ENCODE assay signal across 21 cellular contexts in the genomic region with DNA sequence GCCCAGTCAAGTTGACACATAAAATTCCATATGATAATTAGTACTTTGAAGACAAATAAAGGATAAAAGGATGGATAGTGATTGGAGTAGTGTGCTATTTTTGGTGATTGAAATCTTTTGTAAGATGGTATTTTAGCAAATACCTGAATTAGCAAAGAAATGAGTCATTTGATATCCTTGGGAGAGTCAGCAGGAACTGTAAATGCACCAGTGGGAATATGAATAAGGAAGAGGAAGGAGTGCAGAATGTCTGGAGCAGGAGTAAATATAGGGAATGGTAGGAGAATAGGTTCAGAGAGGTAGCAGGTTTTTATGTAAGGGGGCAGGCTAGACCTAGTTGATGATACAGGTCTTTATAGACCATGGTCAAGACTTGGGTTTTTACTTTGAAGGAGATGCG.
DNase-seq lines count a peak whose midpoint lies in the region; ATAC-seq, FAIRE-seq and TF ChIP-seq lines count a peak whose summit lies in the region.
"Had no signal": no experiment of that assay in that cellular context is flagged by ENCODE, and none has a peak within 500 bp of the region (broad histone marks: within the 10 kb centered on the region; RNA-seq: fewer than 3 reads in every experiment).

No MANE protein-coding gene starts in this region.

- H4K8ac ChIP-seq in IMR-90 (ENCODE audit: low read depth in 2 of 2, low read length in 2 of 2), result no peak overlapping the region

- H3K9me3 ChIP-seq in IMR-90 (ENCODE audit: control insufficient read depth, insufficient read depth, low read length), result no peaks in the 10 kb centered on the region
- H3K9me3 ChIP-seq in osteoblast (ENCODE audit: low read depth, low read length), result no peaks in the 10 kb centered on the region
- peaks cover 0 to 10% (median 6%) of the 10 kb centered on the region in 8 donors for H3K9me3 ChIP-seq in spleen
- H3K9me3 ChIP-seq: A549, Peyer's patch, SK-N-SH had no signal

- no TSS peak for BruUV-seq in IMR-90 (replicated peaks; lab: Mats Ljungman, UMichigan)

- no peak overlapping the region for H4K5ac ChIP-seq in IMR-90 (ENCODE audit: low read depth, low read length)

- no peak overlapping the region for H3K27ac Mint-ChIP-seq in CD14-positive monocyte
- H3K27ac Mint-ChIP-seq: HFFc6, IgD-negative memory B cell had no signal

- H4K91ac ChIP-seq in IMR-90 (ENCODE audit: insufficient read depth, low read depth, low read length), result no peak overlapping the region

- 0 out of 2 replicates have a peak overlapping the region, but pooled peaks have one; percentile 5 for H3K56ac ChIP-seq in IMR-90 (ENCODE audit: extremely low read depth, insufficient read depth, low read length)

- no peak for TF ChIP-seq RAD21 in IMR-90 (IDR thresholded peaks at IDR 0.05; ENCODE audit: low read length)

- TF ChIP-seq CTCF in IMR-90 (conservative IDR thresholded peaks at IDR 0.05; ENCODE audit: low read depth, low read length), result no peak
- no peak for TF ChIP-seq CTCF in bronchial epithelial cell (IDR thresholded peaks at IDR 0.05; ENCODE audit: insufficient read depth, low read length, severe bottlenecking)
- no peak for TF ChIP-seq CTCF in osteoblast (IDR thresholded peaks at IDR 0.05; ENCODE audit: extremely low read depth, low read depth, low read length)
- no peak for TF ChIP-seq CTCF in spleen (IDR thresholded peaks at IDR 0.05 in 8 of 11, conservative IDR thresholded peaks at IDR 0.05 in 3 of 11)
- TF ChIP-seq CTCF in CD14-positive monocyte (IDR thresholded peaks at IDR 0.05), result no peak

- peaks cover 5 to 14% of the 10 kb centered on the region in 2 experiments for H3K79me1 ChIP-seq in IMR-90 (ENCODE audit: low read depth in 1 of 2, low read length in 2 of 2)

- H3K36me3 ChIP-seq in IMR-90 (ENCODE audit: control insufficient read depth, insufficient read depth, low read length) (no peaks in the 10 kb centered on the region), bronchial epithelial cell (ENCODE audit: control insufficient read depth, insufficient read depth, low read length) (no peaks in the 10 kb centered on the region), osteoblast (ENCODE audit: insufficient read depth, low read length) (no peaks in the 10 kb centered on the region), spleen (no peaks in the 10 kb centered on the region)
- H3K36me3 ChIP-seq: Peyer's patch had no signal

- in situ Hi-C loops in IMR-90 (cut with MboI; ENCODE audit: low sequenced_read_pairs), result no loop called here

- H4K20me1 ChIP-seq in IMR-90 (ENCODE audit: insufficient read depth, low read length) (peaks cover 3% of the 10 kb centered on the region; the same call in 1 of the 2 replicates), osteoblast (ENCODE audit: insufficient read depth, low read length) (peaks cover 6% of the 10 kb centered on the region)

- H3K27me3 Mint-ChIP-seq in CD14-positive monocyte (ENCODE audit: low read depth in 3 of 3), result peaks cover 0 to 2% (median 0%) of the 10 kb centered on the region in 3 donors
- H3K27me3 Mint-ChIP-seq: IgD-negative memory B cell had no signal

- H3K27me3 ChIP-seq in IMR-90 (ENCODE audit: control insufficient read depth, insufficient read depth, low read length) (no peaks in the 10 kb centered on the region), bronchial epithelial cell (ENCODE audit: control insufficient read depth, insufficient read depth, low read length) (no peaks in the 10 kb centered on the region), osteoblast (ENCODE audit: insufficient read depth, low read length) (no peaks in the 10 kb centered on the region), spleen (replicated peaks in 1 of 7) (no peaks in the 10 kb centered on the region)
- H3K27me3 ChIP-seq: Peyer's patch had no signal

- H3K4me3 Mint-ChIP-seq in CD14-positive monocyte, result no peak overlapping the region
- H3K4me3 Mint-ChIP-seq: HFFc6, IgD-negative memory B cell had no signal

- H3K4me3 ChIP-seq in IMR-90 (ENCODE audit: insufficient read depth, low read depth, low read length) (no peak overlapping the region), bronchial epithelial cell (ENCODE audit: low read depth, low read length) (no peak overlapping the region), osteoblast (ENCODE audit: insufficient read depth, low read length) (no peak overlapping the region), spleen (no peak overlapping the region)
- H3K4me3 ChIP-seq: A549, Peyer's patch had no signal

- H3K27ac ChIP-seq in IMR-90 (ENCODE audit: insufficient read depth, low read length) (no peak overlapping the region), osteoblast (ENCODE audit: low read depth, low read length) (no peak overlapping the region), spleen (no peak overlapping the region)
- H3K27ac ChIP-seq: A549, Peyer's patch had no signal

- H3K4me2 ChIP-seq in IMR-90 (ENCODE audit: low read depth, low read length), result no peak overlapping the region
- H3K4me2 ChIP-seq in osteoblast (ENCODE audit: insufficient read depth, low read length), result no peak overlapping the region
- H3K4me2 ChIP-seq: A549, SK-N-SH had no signal

- no peaks in the 10 kb centered on the region for H3K4me1 Mint-ChIP-seq in CD14-positive monocyte

- POLR2A ChIA-PET in IMR-90 (lab: Charles Lee; ENCODE audit: unreplicated experiment), result no interaction called here

- no peaks in the 10 kb centered on the region; the same call in 1 of the 2 replicates for H3K9me1 ChIP-seq in IMR-90 (ENCODE audit: insufficient read depth, low read length)

- H3K14ac ChIP-seq in IMR-90 (replicated peaks; ENCODE audit: low read depth, low read length), result no peak overlapping the region; the same call in 1 of the 2 replicates

- peaks cover 2 to 12% (median 3%) of the 10 kb centered on the region in 7 donors for H3K9me3 Mint-ChIP-seq in CD14-positive monocyte
- H3K9me3 Mint-ChIP-seq: HFFc6, IgD-negative memory B cell had no signal

- H3K4ac ChIP-seq in IMR-90 (ENCODE audit: low read depth, low read length), result no peak overlapping the region

- no peak overlapping the region for H2AK5ac ChIP-seq in IMR-90 (ENCODE audit: low read depth, low read length)

- H2BK5ac ChIP-seq in IMR-90 (ENCODE audit: low read depth, low read length, poor library complexity, severe bottlenecking), result peak overlapping the region; percentile 39

- no peak for ATAC-seq in IMR-90 (ENCODE audit: low read depth)
- ATAC-seq: A549 had no signal

- H2BK120ac ChIP-seq in IMR-90 (ENCODE audit: low read depth, low read length), result no peak overlapping the region

- no peak overlapping the region for H2BK20ac ChIP-seq in IMR-90 (ENCODE audit: low read depth, low read length)

- no peak overlapping the region for H3K23ac ChIP-seq in IMR-90 (ENCODE audit: low read depth, low read length)

- H3K9ac ChIP-seq in IMR-90 (ENCODE audit: low read depth, low read length), result no peak overlapping the region
- H3K9ac ChIP-seq: SK-N-SH had no signal

- no peak overlapping the region for H2AK9ac ChIP-seq in IMR-90 (replicated peaks; ENCODE audit: low read depth, low read length, poor library complexity)

- H2AFZ ChIP-seq in IMR-90 (replicated peaks; ENCODE audit: low read length, poor library complexity), result no peak overlapping the region
- H2AFZ ChIP-seq in osteoblast (ENCODE audit: low read length), result no peak overlapping the region

- dilution Hi-C loops in IMR-90 (cut with HindIII; ENCODE audit: low sequenced_read_pairs, unreplicated experiment), result no loop called here

- H3K4me1 ChIP-seq in IMR-90 (ENCODE audit: control insufficient read depth, insufficient read depth, low read length) (no peaks in the 10 kb centered on the region; the same call in 1 of the 2 replicates), osteoblast (ENCODE audit: insufficient read depth, low read length) (peaks cover 6% of the 10 kb centered on the region), spleen (no peaks in the 10 kb centered on the region)
- H3K4me1 ChIP-seq: A549, Peyer's patch had no signal

- H3K36me3 Mint-ChIP-seq in CD14-positive monocyte, result no peaks in the 10 kb centered on the region
- H3K36me3 Mint-ChIP-seq: IgD-negative memory B cell had no signal

- CTCF ChIA-PET in IMR-90 (lab: Yijun Ruan, JAX), result no interaction called here

- intact Hi-C loops in IMR-90 (cut with micrococcal nuclease), result no loop called here
- intact Hi-C loops in spleen (cut with DNase I; ENCODE audit: low total_unique reads), result no loop called here
- intact Hi-C loops in CD14-positive monocyte (cut with micrococcal nuclease), result no loop called here

- TF ChIP-seq POLR2A in IMR-90 (IDR thresholded peaks at IDR 0.05; ENCODE audit: low read depth, low read length), result no peak
- no peak for TF ChIP-seq POLR2A in spleen (IDR thresholded peaks at IDR 0.05)

- no peak overlapping the region for H2BK15ac ChIP-seq in IMR-90 (ENCODE audit: low read depth, low read length)

- no peaks in the 10 kb centered on the region for H3K79me2 ChIP-seq in osteoblast (ENCODE audit: insufficient read depth, low read length)

- DNase-seq in EH (ENCODE audit: low read depth) (peak; percentile 28), IMR-90 (peak; percentile 38), bronchial epithelial cell (ENCODE audit: low read depth) (peak; percentile 28), osteoblast (ENCODE audit: insufficient read length, low spot score, missing footprints) (peak; percentile 10), NCI-H2081 (lab: John Stamatoyannopoulos, UW) (no peak), DMS 273 treated with DMSO at 0.1 percent for 48 hours (lab: John Stamatoyannopoulos, UW) (no peak), spleen (no peak), CD14-positive monocyte (ENCODE audit: low spot score) (no peak)
- DNase-seq: C1 segment of cervical spinal cord, HFFc6, Kasumi-1, MV-4-11, NCI-H1417, NCI-H187 treated with DMSO at 0.1 percent for 48 hours, NCI-H510A treated with DMSO at 0.1 percent for 48 hours, Peyer's patch, SHP77, SK-N-SH had no signal

- WGBS in IMR-90 (ENCODE audit: extremely low coverage in 2 of 2, insufficient read length in 1 of 2), 2 experiments, result no CpG with 5 or more reads among the region's 1 CpG
- WGBS in spleen, 5 donors, result 93 to 100% (median 97%) methylated on average over 1 of the region's 1 CpG

- FAIRE-seq in bronchial epithelial cell (lab: Jason Lieb, UNC), result no peak
- FAIRE-seq: A549, H1 had no signal

- no peak overlapping the region for H3K18ac ChIP-seq in IMR-90 (ENCODE audit: low read depth, low read length)

TF ChIP-seq in IMR-90, 13 proteins besides CTCF, POLR2A, EP300 and RAD21 (continues in another document):
- TF ChIP-seq, protein P1, sequence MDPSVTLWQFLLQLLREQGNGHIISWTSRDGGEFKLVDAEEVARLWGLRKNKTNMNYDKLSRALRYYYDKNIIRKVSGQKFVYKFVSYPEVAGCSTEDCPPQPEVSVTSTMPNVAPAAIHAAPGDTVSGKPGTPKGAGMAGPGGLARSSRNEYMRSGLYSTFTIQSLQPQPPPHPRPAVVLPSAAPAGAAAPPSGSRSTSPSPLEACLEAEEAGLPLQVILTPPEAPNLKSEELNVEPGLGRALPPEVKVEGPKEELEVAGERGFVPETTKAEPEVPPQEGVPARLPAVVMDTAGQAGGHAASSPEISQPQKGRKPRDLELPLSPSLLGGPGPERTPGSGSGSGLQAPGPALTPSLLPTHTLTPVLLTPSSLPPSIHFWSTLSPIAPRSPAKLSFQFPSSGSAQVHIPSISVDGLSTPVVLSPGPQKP (IDR thresholded peaks at IDR 0.05; ENCODE audit: borderline replicate concordance, low read depth, low read length), result no peak
- TF ChIP-seq MAFK (IDR thresholded peaks at IDR 0.05; ENCODE audit: low read depth, low read length) (no peak), MAZ (IDR thresholded peaks at IDR 0.05; ENCODE audit: borderline replicate concordance, low read depth, low read length) (no peak), FOS (IDR thresholded peaks at IDR 0.05; ENCODE audit: low read depth, low read length) (no peak)

Comparison
In these comparisons a context has a peak if more than half of its experiments do, and no peak if none do; other contexts are left out.
1. DNase-seq: peak in EH (single experiment), IMR-90 (single experiment), bronchial epithelial cell (single experiment) and osteoblast (single experiment); none in NCI-H2081 (0 of 2), DMS 273 treated with DMSO at 0.1 percent for 48 hours (single experiment), spleen (single experiment) and CD14-positive monocyte (single experiment).